In genomic region chr11:78432058-78432515, GRCh38 we compare ENCODE assay signal across 1 cellular context.
TF ChIP-seq lines count a peak whose summit lies in the region.

No MANE protein-coding gene starts in this region.

TF ChIP-seq in HepG2, 621 proteins besides CTCF, POLR2A, EP300 and RAD21 (continued from another document):
- TF ChIP-seq, protein P1, sequence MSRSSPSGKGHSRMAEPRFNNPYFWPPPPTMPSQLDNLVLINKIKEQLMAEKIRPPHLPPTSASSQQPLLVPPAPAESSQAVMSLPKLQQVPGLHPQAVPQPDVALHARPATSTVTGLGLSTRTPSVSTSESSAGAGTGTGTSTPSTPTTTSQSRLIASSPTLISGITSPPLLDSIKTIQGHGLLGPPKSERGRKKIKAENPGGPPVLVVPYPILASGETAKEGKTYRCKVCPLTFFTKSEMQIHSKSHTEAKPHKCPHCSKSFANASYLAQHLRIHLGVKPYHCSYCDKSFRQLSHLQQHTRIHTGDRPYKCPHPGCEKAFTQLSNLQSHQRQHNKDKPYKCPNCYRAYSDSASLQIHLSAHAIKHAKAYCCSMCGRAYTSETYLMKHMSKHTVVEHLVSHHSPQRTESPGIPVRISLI (CRISPR knock-in tag; IDR thresholded peaks at IDR 0.05; ENCODE audit: borderline replicate concordance): peak; percentile 86; the same call in 1 of the 2 replicates
- TF ChIP-seq STAG1 (CRISPR knock-in tag; IDR thresholded peaks at IDR 0.05): peak; percentile 46
- no peak for TF ChIP-seq GRHL1 (CRISPR knock-in tag; conservative IDR thresholded peaks at IDR 0.05)
- TF ChIP-seq, protein P2, sequence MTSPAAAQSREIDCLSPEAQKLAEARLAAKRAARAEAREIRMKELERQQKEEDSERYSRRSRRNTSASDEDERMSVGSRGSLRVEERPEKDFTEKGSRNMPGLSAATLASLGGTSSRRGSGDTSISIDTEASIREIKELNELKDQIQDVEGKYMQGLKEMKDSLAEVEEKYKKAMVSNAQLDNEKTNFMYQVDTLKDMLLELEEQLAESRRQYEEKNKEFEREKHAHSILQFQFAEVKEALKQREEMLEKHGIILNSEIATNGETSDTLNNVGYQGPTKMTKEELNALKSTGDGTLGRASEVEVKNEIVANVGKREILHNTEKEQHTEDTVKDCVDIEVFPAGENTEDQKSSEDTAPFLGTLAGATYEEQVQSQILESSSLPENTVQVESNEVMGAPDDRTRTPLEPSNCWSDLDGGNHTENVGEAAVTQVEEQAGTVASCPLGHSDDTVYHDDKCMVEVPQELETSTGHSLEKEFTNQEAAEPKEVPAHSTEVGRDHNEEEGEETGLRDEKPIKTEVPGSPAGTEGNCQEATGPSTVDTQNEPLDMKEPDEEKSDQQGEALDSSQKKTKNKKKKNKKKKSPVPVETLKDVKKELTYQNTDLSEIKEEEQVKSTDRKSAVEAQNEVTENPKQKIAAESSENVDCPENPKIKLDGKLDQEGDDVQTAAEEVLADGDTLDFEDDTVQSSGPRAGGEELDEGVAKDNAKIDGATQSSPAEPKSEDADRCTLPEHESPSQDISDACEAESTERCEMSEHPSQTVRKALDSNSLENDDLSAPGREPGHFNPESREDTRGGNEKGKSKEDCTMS (CRISPR knock-in tag; conservative IDR thresholded peaks at IDR 0.05): no peak
- no peak for TF ChIP-seq MXI1 (IDR thresholded peaks at IDR 0.05; ENCODE audit: borderline replicate concordance, low read depth, low read length)
- TF ChIP-seq SRF (IDR thresholded peaks at IDR 0.05; ENCODE audit: low read depth, low read length): peak; percentile 31; the same call in 1 of the 2 replicates
- TF ChIP-seq ARID5B (CRISPR knock-in tag; IDR thresholded peaks at IDR 0.05): no peak
- TF ChIP-seq ZNF770 (CRISPR knock-in tag; IDR thresholded peaks at IDR 0.05): 0 out of 2 replicates have a peak, but pooled peaks have one; percentile 16
- TF ChIP-seq, protein P3, sequence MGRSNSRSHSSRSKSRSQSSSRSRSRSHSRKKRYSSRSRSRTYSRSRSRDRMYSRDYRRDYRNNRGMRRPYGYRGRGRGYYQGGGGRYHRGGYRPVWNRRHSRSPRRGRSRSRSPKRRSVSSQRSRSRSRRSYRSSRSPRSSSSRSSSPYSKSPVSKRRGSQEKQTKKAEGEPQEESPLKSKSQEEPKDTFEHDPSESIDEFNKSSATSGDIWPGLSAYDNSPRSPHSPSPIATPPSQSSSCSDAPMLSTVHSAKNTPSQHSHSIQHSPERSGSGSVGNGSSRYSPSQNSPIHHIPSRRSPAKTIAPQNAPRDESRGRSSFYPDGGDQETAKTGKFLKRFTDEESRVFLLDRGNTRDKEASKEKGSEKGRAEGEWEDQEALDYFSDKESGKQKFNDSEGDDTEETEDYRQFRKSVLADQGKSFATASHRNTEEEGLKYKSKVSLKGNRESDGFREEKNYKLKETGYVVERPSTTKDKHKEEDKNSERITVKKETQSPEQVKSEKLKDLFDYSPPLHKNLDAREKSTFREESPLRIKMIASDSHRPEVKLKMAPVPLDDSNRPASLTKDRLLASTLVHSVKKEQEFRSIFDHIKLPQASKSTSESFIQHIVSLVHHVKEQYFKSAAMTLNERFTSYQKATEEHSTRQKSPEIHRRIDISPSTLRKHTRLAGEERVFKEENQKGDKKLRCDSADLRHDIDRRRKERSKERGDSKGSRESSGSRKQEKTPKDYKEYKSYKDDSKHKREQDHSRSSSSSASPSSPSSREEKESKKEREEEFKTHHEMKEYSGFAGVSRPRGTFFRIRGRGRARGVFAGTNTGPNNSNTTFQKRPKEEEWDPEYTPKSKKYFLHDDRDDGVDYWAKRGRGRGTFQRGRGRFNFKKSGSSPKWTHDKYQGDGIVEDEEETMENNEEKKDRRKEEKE (IDR thresholded peaks at IDR 0.05): no peak
TF ChIP-seq in HepG2: peak in this region for 6.
